8 cellular contexts compared by ENCODE assay signal in the genomic region with DNA sequence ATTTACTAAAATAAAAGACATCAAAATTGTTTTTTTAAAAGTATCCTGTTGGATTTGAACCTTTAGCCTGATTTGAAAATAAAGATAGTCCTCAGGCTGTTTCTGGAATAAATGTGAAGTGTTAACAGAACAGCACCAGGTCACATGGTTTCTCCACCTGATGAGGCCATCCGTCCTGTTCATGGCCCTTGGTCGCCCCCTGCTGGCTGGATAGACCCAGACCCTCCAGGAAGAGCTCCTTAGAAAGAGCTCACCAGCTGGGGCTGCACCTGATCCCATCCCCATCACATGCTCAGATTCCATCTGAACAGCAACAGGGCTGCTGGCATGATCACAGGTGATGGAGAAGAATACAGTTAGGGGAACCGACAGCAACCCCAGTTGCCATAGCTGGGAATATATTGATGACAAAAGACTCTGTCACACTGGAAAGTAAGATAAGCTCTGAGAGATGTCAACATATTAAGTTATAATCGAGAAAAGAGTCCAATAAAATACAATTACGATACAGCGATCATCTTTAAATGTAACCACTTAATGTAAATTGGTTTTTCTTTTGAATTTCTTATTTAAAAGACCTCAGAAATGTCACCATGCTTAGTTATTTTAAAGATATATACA. TPM values are rescaled to one million over a fixed set of nuclear protein-coding genes. Genes with fewer than 3 reads are reported as not detected.
A peak's percentile ranks its signal among the peaks of the same experiment; 100 is the strongest.
DNase-seq lines count a peak whose midpoint lies in the region; TF ChIP-seq lines count a peak whose summit lies in the region.

No MANE protein-coding gene starts in this region.

- no peaks in the 10 kb centered on the region for H3K9me2 ChIP-seq in GM23248 (ENCODE audit: insufficient read depth)
- H3K9me2 ChIP-seq in Karpas-422 (replicated peaks; ENCODE audit: insufficient read depth, low read length), result no peaks in the 10 kb centered on the region

- H3F3A ChIP-seq in GM23248 (ENCODE audit: insufficient read depth), result no peaks in the 10 kb centered on the region

- H3K9me3 Mint-ChIP-seq in activated T-helper 1 cell treated with anti-CD3 and anti-CD28 coated beads, Interleukin-12 subunit alpha, Interleukin-12 subunit beta, Interleukin-2, Interleukin-4 antibody, amounts not matched to agents 30 ng/mL and 10 ng/mL and 1 ng/mL, durations not matched to agents 14 hours and 24 hours and 36 hours, result no peaks in the 10 kb centered on the region

- TF ChIP-seq POLR2A in testis (IDR thresholded peaks at IDR 0.05), result no peak

- H3K4me1 Mint-ChIP-seq in activated T-helper 1 cell treated with anti-CD3 and anti-CD28 coated beads, Interleukin-12 subunit alpha, Interleukin-12 subunit beta, Interleukin-2, Interleukin-4 antibody, amounts not matched to agents 30 ng/mL and 10 ng/mL and 1 ng/mL, durations not matched to agents 14 hours and 24 hours and 36 hours (ENCODE audit: low read depth), result no peaks in the 10 kb centered on the region

- intact Hi-C loops in activated T-helper 1 cell treated with anti-CD3 and anti-CD28 coated beads, Interleukin-12 subunit alpha, Interleukin-12 subunit beta, Interleukin-2, Interleukin-4 antibody, amounts not matched to agents 30 ng/mL and 10 ng/mL and 1 ng/mL, durations not matched to agents 14 hours and 24 hours and 36 hours (cut with micrococcal nuclease), result loop anchor here (1.0 to 2.0 kb wide), 4 partner anchors 227 to 712 kb away; no protein-coding TSS in a partner anchor
- intact Hi-C loops in testis (cut with DNase I; ENCODE audit: low total_unique reads), result no loop called here

- H3K27me3 ChIP-seq in GM23248 (replicated peaks; ENCODE audit: insufficient read depth) (no peaks in the 10 kb centered on the region), Karpas-422 (ENCODE audit: low read length) (0 out of 2 replicates have a peak, but pooled peaks cover 3% of the 10 kb centered on the region), testis (no peaks in the 10 kb centered on the region)

- no peak overlapping the region for H3K27ac Mint-ChIP-seq in activated T-helper 1 cell treated with anti-CD3 and anti-CD28 coated beads, Interleukin-12 subunit alpha, Interleukin-12 subunit beta, Interleukin-2, Interleukin-4 antibody, amounts not matched to agents 30 ng/mL and 10 ng/mL and 1 ng/mL, durations not matched to agents 14 hours and 24 hours and 36 hours

- peak; percentile 90 for TF ChIP-seq CTCF in fibroblast of the aortic adventitia (IDR thresholded peaks at IDR 0.05; ENCODE audit: insufficient read depth, low read length)
- TF ChIP-seq CTCF in testis (IDR thresholded peaks at IDR 0.05), result peak; percentile 65 to 80 (median 79)

- H4K20me1 ChIP-seq in GM23248 (ENCODE audit: insufficient read depth) (no peaks in the 10 kb centered on the region), Karpas-422 (ENCODE audit: insufficient read depth, low read depth, low read length) (no peaks in the 10 kb centered on the region)

- in situ Hi-C loops in GM23248 (cut with MboI), result no loop called here

- H3K79me2 ChIP-seq in GM23248 (ENCODE audit: insufficient read depth) (no peaks in the 10 kb centered on the region), Karpas-422 (ENCODE audit: low read length) (no peaks in the 10 kb centered on the region)

- H3K4me3 ChIP-seq in GM23248 (no peak overlapping the region), Karpas-422 (ENCODE audit: low read length) (no peak overlapping the region), fibroblast of the aortic adventitia (ENCODE audit: low read depth, low read length) (no peak overlapping the region), testis (no peak overlapping the region)

- H3K4me2 ChIP-seq in GM23248 (ENCODE audit: unreplicated experiment) (no peak overlapping the region), Karpas-422 (ENCODE audit: low read depth, low read length, poor library complexity, severe bottlenecking) (no peak overlapping the region)

- DNase-seq in ELR (ENCODE audit: low read depth) (peak; percentile 67), GM23248 (peak; percentile 83), Karpas-422 (peak; percentile 93), RPMI7951 (ENCODE audit: low read depth) (peak; percentile 70), fibroblast of the aortic adventitia (ENCODE audit: low read depth) (peak; percentile 77), non-pigmented ciliary epithelial cell (ENCODE audit: low read depth) (peak; percentile 56), testis (peak; percentile 96)
- DNase-seq in activated T-helper 1 cell treated with anti-CD3 and anti-CD28 coated beads, Interleukin-12 subunit alpha, Interleukin-12 subunit beta, Interleukin-2, Interleukin-4 antibody, amounts not matched to agents 30 ng/mL and 10 ng/mL and 1 ng/mL, durations not matched to agents 14 hours and 24 hours and 36 hours (ENCODE audit: low spot score), result peak; percentile 72

- H3K27ac ChIP-seq in GM23248 (no peak overlapping the region), Karpas-422 (ENCODE audit: low read length) (no peak overlapping the region), testis (no peak overlapping the region)

- no peaks in the 10 kb centered on the region for H3K4me1 ChIP-seq in GM23248 (ENCODE audit: insufficient read depth)
- H3K4me1 ChIP-seq in Karpas-422 (ENCODE audit: low read length), result no peaks in the 10 kb centered on the region
- no peaks in the 10 kb centered on the region for H3K4me1 ChIP-seq in testis

- H3K36me3 ChIP-seq in GM23248 (ENCODE audit: low read depth) (no peaks in the 10 kb centered on the region), Karpas-422 (ENCODE audit: insufficient read depth, low read length) (no peaks in the 10 kb centered on the region), testis (ENCODE audit: low read depth, missing control alignments) (no peaks in the 10 kb centered on the region)

- no peaks in the 10 kb centered on the region for H3K36me3 Mint-ChIP-seq in activated T-helper 1 cell treated with anti-CD3 and anti-CD28 coated beads, Interleukin-12 subunit alpha, Interleukin-12 subunit beta, Interleukin-2, Interleukin-4 antibody, amounts not matched to agents 30 ng/mL and 10 ng/mL and 1 ng/mL, durations not matched to agents 14 hours and 24 hours and 36 hours (ENCODE audit: low read depth)

- no peaks in the 10 kb centered on the region for H3K27me3 Mint-ChIP-seq in activated T-helper 1 cell treated with anti-CD3 and anti-CD28 coated beads, Interleukin-12 subunit alpha, Interleukin-12 subunit beta, Interleukin-2, Interleukin-4 antibody, amounts not matched to agents 30 ng/mL and 10 ng/mL and 1 ng/mL, durations not matched to agents 14 hours and 24 hours and 36 hours (ENCODE audit: insufficient read depth)

- no peak overlapping the region for H2AFZ ChIP-seq in GM23248
- H2AFZ ChIP-seq in Karpas-422 (ENCODE audit: low read length), result no peak overlapping the region

- 7 to 8% methylated on average over 6 of the region's 6 CpGs for WGBS in GM23248 (ENCODE audit: low coverage in 1 of 2, low lambda C conversion rate in 2 of 2, missing lambda C conversion rate in 2 of 2), 2 experiments
- 40 to 41% methylated on average over 6 of the region's 6 CpGs for whole genome bisulfite sequencing in testis, 2 donors

- H3K9me3 ChIP-seq in GM23248 (ENCODE audit: low read depth), result no peaks in the 10 kb centered on the region
- no peaks in the 10 kb centered on the region for H3K9me3 ChIP-seq in Karpas-422 (ENCODE audit: low read length)
- no peaks in the 10 kb centered on the region for H3K9me3 ChIP-seq in testis

- H3K9ac ChIP-seq in GM23248, result no peak overlapping the region
- no peak overlapping the region for H3K9ac ChIP-seq in Karpas-422 (ENCODE audit: low read length)

- H3K4me3 Mint-ChIP-seq in activated T-helper 1 cell treated with anti-CD3 and anti-CD28 coated beads, Interleukin-12 subunit alpha, Interleukin-12 subunit beta, Interleukin-2, Interleukin-4 antibody, amounts not matched to agents 30 ng/mL and 10 ng/mL and 1 ng/mL, durations not matched to agents 14 hours and 24 hours and 36 hours, result no peak overlapping the region

RNA-seq across cellular contexts. Expression of a gene that starts 4.8 kb away (rescaled TPM):
- total RNA-seq in GM23248 (2014; rRNA removed; shearing (Covaris generic)), result not detected in 2 replicates
- polyA plus RNA-seq in GM23248 (2016; fragmentation: Nextera tagmentation; extraction: Ambion mirVana) (not detected in 2 replicates), testis (ENCODE audit: insufficient read depth, low read depth, low replicate concordance) (not detected)
- not detected in 2 replicates for total RNA-seq in Karpas-422 (2014; rRNA removed; shearing (Covaris generic); ENCODE audit: low replicate concordance)
- total RNA-seq in RPMI7951 (2014; rRNA removed; shearing (Covaris generic)), result not detected in 2 replicates
- total RNA-seq in activated T-helper 1 cell treated with anti-CD3 and anti-CD28 coated beads, Interleukin-12 subunit alpha, Interleukin-12 subunit beta, Interleukin-2, Interleukin-4 antibody, amounts not matched to agents 30 ng/mL and 10 ng/mL and 1 ng/mL, durations not matched to agents 14 hours and 24 hours and 36 hours, result not detected in 2 replicates
- total RNA-seq in fibroblast of the aortic adventitia (ENCODE audit: low replicate concordance) (not detected in 2 replicates), testis (not detected)

RNA-seq across cellular contexts. Expression of a gene that starts 18.4 kb away (rescaled TPM):
- total RNA-seq in GM23248 (2014; rRNA removed; shearing (Covaris generic)), result not detected in 2 replicates
- polyA plus RNA-seq in GM23248 (2016; fragmentation: Nextera tagmentation; extraction: Ambion mirVana) (not detected in 2 replicates), testis (ENCODE audit: insufficient read depth, low read depth, low replicate concordance) (not detected)
- not detected in 2 replicates for total RNA-seq in Karpas-422 (2014; rRNA removed; shearing (Covaris generic); ENCODE audit: low replicate concordance)
- total RNA-seq in RPMI7951 (2014; rRNA removed; shearing (Covaris generic)), result not detected in 2 replicates
- total RNA-seq in activated T-helper 1 cell treated with anti-CD3 and anti-CD28 coated beads, Interleukin-12 subunit alpha, Interleukin-12 subunit beta, Interleukin-2, Interleukin-4 antibody, amounts not matched to agents 30 ng/mL and 10 ng/mL and 1 ng/mL, durations not matched to agents 14 hours and 24 hours and 36 hours, result not detected in 2 replicates
- total RNA-seq in fibroblast of the aortic adventitia (ENCODE audit: low replicate concordance) (not detected in 2 replicates), testis (not detected)

RNA-seq across cellular contexts. Expression of a gene that starts 41.7 kb away (rescaled TPM):
- not detected in 2 replicates for total RNA-seq in GM23248 (2014; rRNA removed; shearing (Covaris generic))
- polyA plus RNA-seq in GM23248 (2016; fragmentation: Nextera tagmentation; extraction: Ambion mirVana), result not detected in 2 replicates
- total RNA-seq in Karpas-422 (2014; rRNA removed; shearing (Covaris generic); ENCODE audit: low replicate concordance), result not detected in 2 replicates
- not detected in 2 replicates for total RNA-seq in RPMI7951 (2014; rRNA removed; shearing (Covaris generic))
- not detected in 2 replicates for total RNA-seq in activated T-helper 1 cell treated with anti-CD3 and anti-CD28 coated beads, Interleukin-12 subunit alpha, Interleukin-12 subunit beta, Interleukin-2, Interleukin-4 antibody, amounts not matched to agents 30 ng/mL and 10 ng/mL and 1 ng/mL, durations not matched to agents 14 hours and 24 hours and 36 hours
- not detected in 2 replicates for total RNA-seq in fibroblast of the aortic adventitia (ENCODE audit: low replicate concordance)
- under 1 TPM; 0.06 to 0.39 TPM for total RNA-seq in testis
- not detected for polyA plus RNA-seq in testis (ENCODE audit: insufficient read depth, low read depth, low replicate concordance)

RNA-seq across cellular contexts. Expression of a gene that starts 55.4 kb away (rescaled TPM):
- 1.3 TPM in 1 of 2 replicates, not detected in the other for total RNA-seq in GM23248 (2014; rRNA removed; shearing (Covaris generic))
- polyA plus RNA-seq in GM23248 (2016; fragmentation: Nextera tagmentation; extraction: Ambion mirVana), result 0.35 and 1.0 TPM in 2 replicates
- total RNA-seq in Karpas-422 (2014; rRNA removed; shearing (Covaris generic); ENCODE audit: low replicate concordance), result not detected in 2 replicates
- total RNA-seq in RPMI7951 (2014; rRNA removed; shearing (Covaris generic)), result 0.29 and 0.60 TPM in 2 replicates
- 0.75 and 1.1 TPM in 2 replicates for total RNA-seq in activated T-helper 1 cell treated with anti-CD3 and anti-CD28 coated beads, Interleukin-12 subunit alpha, Interleukin-12 subunit beta, Interleukin-2, Interleukin-4 antibody, amounts not matched to agents 30 ng/mL and 10 ng/mL and 1 ng/mL, durations not matched to agents 14 hours and 24 hours and 36 hours
- total RNA-seq in fibroblast of the aortic adventitia (ENCODE audit: low replicate concordance), result 1.7 and 2.9 TPM in 2 replicates
- 10 to 100 TPM in 1 of 2 donors, 1 to 10 TPM in 1; 7.5 to 13.1 TPM for total RNA-seq in testis
- polyA plus RNA-seq in testis (ENCODE audit: insufficient read depth, low read depth, low replicate concordance), result not detected

RNA-seq across cellular contexts. Expression of a gene that starts 58.2 kb away (rescaled TPM):
- total RNA-seq in GM23248 (2014; rRNA removed; shearing (Covaris generic)), result not detected in 2 replicates
- polyA plus RNA-seq in GM23248 (2016; fragmentation: Nextera tagmentation; extraction: Ambion mirVana), result not detected in 2 replicates
- not detected in 2 replicates for total RNA-seq in Karpas-422 (2014; rRNA removed; shearing (Covaris generic); ENCODE audit: low replicate concordance)
- not detected in 2 replicates for total RNA-seq in RPMI7951 (2014; rRNA removed; shearing (Covaris generic))
- total RNA-seq in activated T-helper 1 cell treated with anti-CD3 and anti-CD28 coated beads, Interleukin-12 subunit alpha, Interleukin-12 subunit beta, Interleukin-2, Interleukin-4 antibody, amounts not matched to agents 30 ng/mL and 10 ng/mL and 1 ng/mL, durations not matched to agents 14 hours and 24 hours and 36 hours, result not detected in 2 replicates
- not detected in 2 replicates for total RNA-seq in fibroblast of the aortic adventitia (ENCODE audit: low replicate concordance)
- total RNA-seq in testis, result under 1 TPM in 1 of 2 donors, not detected in 1; 0.19 TPM
- polyA plus RNA-seq in testis (ENCODE audit: insufficient read depth, low read depth, low replicate concordance), result 0.18 TPM
